ENCODE assay signal across 10 cellular contexts in genomic region chr6:159842035-159842434, GRCh38. TPM values are rescaled to one million over a fixed set of nuclear protein-coding genes. Genes with fewer than 3 reads are reported as not detected.
DNase-seq lines count a peak whose midpoint lies in the region; ATAC-seq, FAIRE-seq and TF ChIP-seq lines count a peak whose summit lies in the region.
"Had no signal": no experiment of that assay in that cellular context is flagged by ENCODE, and none has a peak within 500 bp of the region (broad histone marks: within the 10 kb centered on the region; RNA-seq: fewer than 3 reads in every experiment).

No MANE protein-coding gene starts in this region.

- no peaks in the 10 kb centered on the region for H3K36me3 ChIP-seq in heart right ventricle

- no peak for ATAC-seq in heart right ventricle

- TF ChIP-seq CTCF in heart right ventricle (IDR thresholded peaks at IDR 0.05): peak in 5 of 9 donors; percentile 8 to 23 (median 11)
- TF ChIP-seq CTCF in foreskin fibroblast (IDR thresholded peaks at IDR 0.05; ENCODE audit: low read depth, low read length): peak; percentile 33

- no peak for TF ChIP-seq POLR2A in H54 (IDR thresholded peaks at IDR 0.05; ENCODE audit: low read depth, low read length)

- 77 to 78% methylated on average over 4 of the region's 4 CpGs for WGBS in heart right ventricle, 2 donors

- H3K9me3 ChIP-seq in heart right ventricle: no peaks in the 10 kb centered on the region

- H3K4me1 ChIP-seq in heart right ventricle: peaks cover 0 to 5% (median 0%) of the 10 kb centered on the region in 9 donors

- intact Hi-C loops in heart right ventricle (cut with DNase I) (no loop called here), cardiac septum (cut with DNase I) (no loop called here)

- H3K27me3 ChIP-seq in heart right ventricle: no peaks in the 10 kb centered on the region

- FAIRE-seq in H54 (lab: Jason Lieb, UNC): no peak
- FAIRE-seq: endometrium had no signal

- no peak overlapping the region for H3K4me3 ChIP-seq in heart right ventricle
- H3K4me3 ChIP-seq in foreskin fibroblast (ENCODE audit: low read depth in 1 of 2, low read length in 2 of 2): no peak overlapping the region

- DNase-seq in heart right ventricle (no peak), cardiac septum (ENCODE audit: low spot score) (no peak), SW480 (ENCODE audit: low spot score) (peak; percentile 20), foreskin fibroblast (peak in 1 of 2 donors; percentile 31), H54 (ENCODE audit: insufficient read length, low spot score) (no peak), SKM-1 (lab: John Stamatoyannopoulos, UW; ENCODE audit: unreplicated experiment) (no peak), germinal center (ENCODE audit: low spot score) (no peak), NCI-H128 (lab: John Stamatoyannopoulos, UW; ENCODE audit: unreplicated experiment) (no peak)
- DNase-seq: stimulated activated CD4-positive, alpha-beta T cell treated with anti-CD3 and anti-CD28 coated beads, Interleukin-12 subunit alpha, Interleukin-12 subunit beta, amount 100 ng/mL, for 4 hours had no signal

- H3K27ac ChIP-seq in heart right ventricle: no peak overlapping the region

RNA-seq across cellular contexts. Expression of gene PNLDC1, which starts 42.0 kb away (rescaled TPM):
- total RNA-seq in heart right ventricle (under 1 TPM in 4 of 10 donors, not detected in 6; 0.13 to 0.72 (median 0.25) TPM), cardiac septum (not detected)
- polyA plus RNA-seq in heart right ventricle: under 1 TPM; 0.09 to 0.29 TPM

RNA-seq across cellular contexts. Expression of gene MAS1, which starts 48.8 kb away (rescaled TPM):
- total RNA-seq in heart right ventricle: under 1 TPM in 5 of 10 donors, not detected in 5; 0.02 to 0.04 (median 0.02) TPM
- polyA plus RNA-seq in heart right ventricle: not detected
- 0.03 TPM for total RNA-seq in cardiac septum

RNA-seq across cellular contexts. Expression of gene MRPL18, which starts 51.8 kb away (rescaled TPM):
- total RNA-seq in heart right ventricle: 10 to 100 TPM; 53.9 to 70.8 (median 58.8) TPM
- 100 to 1,000 TPM; 116 to 131 TPM for polyA plus RNA-seq in heart right ventricle
- total RNA-seq in cardiac septum: 53.1 TPM

RNA-seq across cellular contexts. Expression of gene TCP1, which starts 52.6 kb away (rescaled TPM):
- 100 to 1,000 TPM; 124 to 176 (median 139) TPM for total RNA-seq in heart right ventricle
- 100 to 1,000 TPM in 1 of 2 donors, 10 to 100 TPM in 1; 71.7 to 156 TPM for polyA plus RNA-seq in heart right ventricle
- 130 TPM for total RNA-seq in cardiac septum
